8 cellular contexts compared by ENCODE assay signal in the genomic region with DNA sequence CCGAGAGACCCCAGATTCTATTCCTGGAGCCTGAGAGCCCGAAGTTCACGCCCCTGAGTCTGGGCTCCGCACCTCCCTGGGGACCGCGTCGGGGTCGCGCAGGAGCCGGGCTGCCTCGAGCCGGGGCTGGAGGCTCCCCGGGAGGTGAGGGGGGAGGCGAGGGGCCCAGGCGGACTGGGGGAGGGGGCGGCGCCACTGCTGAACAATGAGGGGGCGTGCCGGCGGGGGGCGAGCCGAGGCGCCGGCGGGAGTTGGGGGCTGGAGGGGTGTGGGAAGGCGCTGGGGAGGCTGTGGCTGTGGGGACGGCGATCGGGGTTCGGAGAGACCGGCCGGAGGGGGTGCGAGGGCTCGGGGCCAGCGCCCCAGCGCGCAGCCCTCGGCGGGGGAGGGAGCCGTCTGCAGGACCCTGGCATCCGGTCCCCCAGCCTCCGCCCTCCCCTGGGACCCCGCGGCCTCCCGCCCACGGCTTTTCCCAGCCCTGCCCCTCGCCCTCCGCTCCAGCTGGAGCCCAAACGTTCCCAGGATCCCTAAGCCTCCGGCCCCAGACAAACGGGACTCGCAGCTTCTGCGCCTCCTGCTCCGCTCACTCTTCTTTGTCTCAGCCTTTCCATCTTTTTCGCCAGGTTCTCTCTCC. TPM values are rescaled to one million over a fixed set of nuclear protein-coding genes. Genes with fewer than 3 reads are reported as not detected.
DNase-seq lines count a peak whose midpoint lies in the region; ATAC-seq and TF ChIP-seq lines count a peak whose summit lies in the region.

No MANE protein-coding gene starts in this region.

- BruUV-seq in PC-9 (replicated peaks; lab: Mats Ljungman, UMichigan): no TSS peak

- H3K4me3 ChIP-seq in PC-9: peak overlapping the region; percentile 92

- no peaks in the 10 kb centered on the region for H3K9me3 ChIP-seq in PC-9 (ENCODE audit: insufficient read depth, low read depth)

- peak overlapping the region; percentile 82 for H2AFZ ChIP-seq in PC-9

- H3K27ac ChIP-seq in PC-9 (no peak overlapping the region), temporal lobe (ENCODE audit: low read depth, low read length) (peak overlapping the region; percentile 74)

- H3K4me3 Mint-ChIP-seq in activated CD4-positive, alpha-beta T cell treated with anti-CD3 and anti-CD28 coated beads for 36 hours: peak overlapping the region; percentile 73
- peak overlapping the region; percentile 80 for H3K4me3 Mint-ChIP-seq in central memory CD8-positive, alpha-beta T cell

- H3K4me1 ChIP-seq in PC-9 (replicated peaks; ENCODE audit: insufficient read depth): peaks cover 28% of the 10 kb centered on the region

- no peaks in the 10 kb centered on the region for H3K9me2 ChIP-seq in PC-9 (ENCODE audit: insufficient read depth)

- DNase-seq in activated CD4-positive, alpha-beta T cell treated with anti-CD3 and anti-CD28 coated beads for 36 hours: peak; percentile 53
- no peak for DNase-seq in activated CD4-positive, alpha-beta T cell treated with anti-CD3 and anti-CD28 coated beads, Interleukin-2, amount 50 U/mL, for 4 hours
- DNase-seq in PC-9: peak; percentile 11 to 37
- no peak for DNase-seq in central memory CD8-positive, alpha-beta T cell (ENCODE audit: low spot score in 2 of 2)
- DNase-seq in left colon: peak; percentile 60 to 62
- DNase-seq in DMS114 treated with DMSO at 0.1 percent for 48 hours (lab: John Stamatoyannopoulos, UW; ENCODE audit: unreplicated experiment): no peak

- no peak for TF ChIP-seq CTCF in PC-9 (conservative IDR thresholded peaks at IDR 0.05)

- H3K27me3 Mint-ChIP-seq in activated CD4-positive, alpha-beta T cell treated with anti-CD3 and anti-CD28 coated beads for 36 hours: no peaks in the 10 kb centered on the region
- H3K27me3 Mint-ChIP-seq in central memory CD8-positive, alpha-beta T cell: no peaks in the 10 kb centered on the region

- H3K9me3 Mint-ChIP-seq in activated CD4-positive, alpha-beta T cell treated with anti-CD3 and anti-CD28 coated beads for 36 hours (ENCODE audit: low read depth): no peaks in the 10 kb centered on the region
- peaks cover 5% of the 10 kb centered on the region for H3K9me3 Mint-ChIP-seq in central memory CD8-positive, alpha-beta T cell

- peaks cover 39% of the 10 kb centered on the region; the same call in 1 of the 2 replicates for H3F3A ChIP-seq in PC-9 (ENCODE audit: insufficient read depth, low read depth)

- H3K36me3 ChIP-seq in PC-9 (ENCODE audit: low read depth): 0 out of 2 replicates have a peak, but pooled peaks cover 5% of the 10 kb centered on the region

- peaks cover 32% of the 10 kb centered on the region for H3K4me1 Mint-ChIP-seq in activated CD4-positive, alpha-beta T cell treated with anti-CD3 and anti-CD28 coated beads for 36 hours
- H3K4me1 Mint-ChIP-seq in central memory CD8-positive, alpha-beta T cell: peaks cover 51% of the 10 kb centered on the region

- H3K27me3 ChIP-seq in PC-9 (ENCODE audit: insufficient read depth, low read depth): no peaks in the 10 kb centered on the region

- intact Hi-C loops in activated CD4-positive, alpha-beta T cell treated with anti-CD3 and anti-CD28 coated beads for 36 hours (cut with DNase I, micrococcal nuclease): loop anchor here (2.0 kb wide), 2 partner anchors 17 to 483 kb away; a partner anchor contains a TSS
- intact Hi-C loops in PC-9 (cut with micrococcal nuclease; ENCODE audit: unreplicated experiment) (loop anchor here (1.0 to 5.0 kb wide), 4 partner anchors 22 to 451 kb away; a partner anchor contains a TSS), left colon (cut with DNase I, micrococcal nuclease) (no loop called here)

- POLR2A ChIA-PET in activated CD4-positive, alpha-beta T cell treated with anti-CD3 and anti-CD28 coated beads for 36 hours (lab: Charles Lee): interaction anchor here (1.1 kb wide), 1 partner anchor 22 kb away, joined by 3 read pairs; a partner anchor contains a TSS
- POLR2A ChIA-PET in PC-9 (lab: Charles Lee; ENCODE audit: unreplicated experiment): interaction anchor here (0.8 to 1.2 kb wide), 2 partner anchors 15 to 23 kb away, joined by 4 to 21 read pairs; a partner anchor contains a TSS

- CTCF ChIA-PET in activated CD4-positive, alpha-beta T cell treated with anti-CD3 and anti-CD28 coated beads for 36 hours (lab: Charles Lee): interaction anchor here (0.9 kb wide), 1 partner anchor 11 kb away, joined by 3 read pairs; no protein-coding TSS in a partner anchor
- CTCF ChIA-PET in PC-9 (lab: Charles Lee): no interaction called here

- ATAC-seq in activated CD4-positive, alpha-beta T cell treated with anti-CD3 and anti-CD28 coated beads for 36 hours: no peak
- ATAC-seq in central memory CD8-positive, alpha-beta T cell (replicated peaks; ENCODE audit: extremely low read depth, poor library complexity, severe bottlenecking): no peak
- ATAC-seq in left colon (no peak), GM18498 (IDR thresholded peaks at IDR 0.05; ENCODE audit: unreplicated experiment) (no peak)

- peak overlapping the region; percentile 90 for H3K4me2 ChIP-seq in PC-9

- H3K36me3 Mint-ChIP-seq in activated CD4-positive, alpha-beta T cell treated with anti-CD3 and anti-CD28 coated beads for 36 hours (ENCODE audit: low read depth): peaks cover 27% of the 10 kb centered on the region
- peaks cover 60% of the 10 kb centered on the region for H3K36me3 Mint-ChIP-seq in central memory CD8-positive, alpha-beta T cell (ENCODE audit: insufficient read depth)

- peaks cover 10% of the 10 kb centered on the region for H3K79me2 ChIP-seq in PC-9 (ENCODE audit: low read depth)

- peak overlapping the region; percentile 92 for H3K27ac Mint-ChIP-seq in activated CD4-positive, alpha-beta T cell treated with anti-CD3 and anti-CD28 coated beads for 36 hours
- peak overlapping the region; percentile 100 for H3K27ac Mint-ChIP-seq in central memory CD8-positive, alpha-beta T cell (ENCODE audit: low read depth)

- H4K20me1 ChIP-seq in PC-9 (ENCODE audit: insufficient read depth): peaks cover 5% of the 10 kb centered on the region

RNA-seq across cellular contexts. Expression of a gene that starts 0.9 kb away (rescaled TPM):
- total RNA-seq in activated CD4-positive, alpha-beta T cell treated with anti-CD3 and anti-CD28 coated beads for 36 hours: 10 to 100 TPM; 46.0 to 65.5 TPM
- 26.1 and 32.1 TPM in 2 replicates for total RNA-seq in PC-9 (2021)
- 1 to 10 TPM; 6.2 to 9.3 TPM for total RNA-seq in left colon
- 20.2 TPM for total RNA-seq in temporal lobe

RNA-seq across cellular contexts. Expression of a gene that starts 6.7 kb away (rescaled TPM):
- 10 to 100 TPM; 69.1 to 69.3 TPM for total RNA-seq in activated CD4-positive, alpha-beta T cell treated with anti-CD3 and anti-CD28 coated beads for 36 hours
- total RNA-seq in PC-9 (2021) (31.0 and 36.3 TPM in 2 replicates), left colon (100 to 1,000 TPM; 152 to 391 TPM), temporal lobe (2.0 TPM)

RNA-seq across cellular contexts. Expression of a gene that starts 22.2 kb away (rescaled TPM):
- total RNA-seq in activated CD4-positive, alpha-beta T cell treated with anti-CD3 and anti-CD28 coated beads for 36 hours: 10 to 100 TPM; 24.0 to 34.6 TPM
- total RNA-seq in PC-9 (2021): 18.6 and 30.9 TPM in 2 replicates
- 10 to 100 TPM; 30.4 to 32.4 TPM for total RNA-seq in left colon
- 16.2 TPM for total RNA-seq in temporal lobe

RNA-seq across cellular contexts. Expression of a gene that starts 22.4 kb away (rescaled TPM):
- 1,000 to 10,000 TPM; 3,146 to 3,331 TPM for total RNA-seq in activated CD4-positive, alpha-beta T cell treated with anti-CD3 and anti-CD28 coated beads for 36 hours
- 2,510 and 2,860 TPM in 2 replicates for total RNA-seq in PC-9 (2021)
- 1,000 to 10,000 TPM; 1,556 to 1,578 TPM for total RNA-seq in left colon
- 57.5 TPM for total RNA-seq in temporal lobe

RNA-seq across cellular contexts. Expression of a gene that starts 22.5 kb away (rescaled TPM):
- 10 to 100 TPM; 40.4 to 54.2 TPM for total RNA-seq in activated CD4-positive, alpha-beta T cell treated with anti-CD3 and anti-CD28 coated beads for 36 hours
- 54.3 and 61.1 TPM in 2 replicates for total RNA-seq in PC-9 (2021)
- 10 to 100 TPM; 30.5 to 31.2 TPM for total RNA-seq in left colon
- total RNA-seq in temporal lobe: 21.6 TPM

Comparison
In these comparisons a context has a peak if more than half of its experiments do, and no peak if none do; other contexts are left out.
1. DNase-seq: peak in activated CD4-positive, alpha-beta T cell treated with anti-CD3 and anti-CD28 coated beads for 36 hours (single experiment), PC-9 (2 of 2) and left colon (2 of 2); none in activated CD4-positive, alpha-beta T cell treated with anti-CD3 and anti-CD28 coated beads, Interleukin-2, amount 50 U/mL, for 4 hours (0 of 2), central memory CD8-positive, alpha-beta T cell (0 of 2) and DMS114 treated with DMSO at 0.1 percent for 48 hours (single experiment).
2. RNA of a gene that starts 6.7 kb away (total RNA-seq): 152 to 391 TPM in left colon, 69.1 to 69.3 TPM in activated CD4-positive, alpha-beta T cell treated with anti-CD3 and anti-CD28 coated beads for 36 hours and 31.0 to 36.3 TPM in PC-9; 2.0 TPM in temporal lobe (single experiment); every median in the first group is over 10 times any median in the second.
3. intact Hi-C loops: an anchor here in activated CD4-positive, alpha-beta T cell treated with anti-CD3 and anti-CD28 coated beads for 36 hours (2.0 kb wide) and PC-9 (1.0 to 5.0 kb wide); none called in left colon.